ENCODE assay signal across 9 cellular contexts in the genomic region with DNA sequence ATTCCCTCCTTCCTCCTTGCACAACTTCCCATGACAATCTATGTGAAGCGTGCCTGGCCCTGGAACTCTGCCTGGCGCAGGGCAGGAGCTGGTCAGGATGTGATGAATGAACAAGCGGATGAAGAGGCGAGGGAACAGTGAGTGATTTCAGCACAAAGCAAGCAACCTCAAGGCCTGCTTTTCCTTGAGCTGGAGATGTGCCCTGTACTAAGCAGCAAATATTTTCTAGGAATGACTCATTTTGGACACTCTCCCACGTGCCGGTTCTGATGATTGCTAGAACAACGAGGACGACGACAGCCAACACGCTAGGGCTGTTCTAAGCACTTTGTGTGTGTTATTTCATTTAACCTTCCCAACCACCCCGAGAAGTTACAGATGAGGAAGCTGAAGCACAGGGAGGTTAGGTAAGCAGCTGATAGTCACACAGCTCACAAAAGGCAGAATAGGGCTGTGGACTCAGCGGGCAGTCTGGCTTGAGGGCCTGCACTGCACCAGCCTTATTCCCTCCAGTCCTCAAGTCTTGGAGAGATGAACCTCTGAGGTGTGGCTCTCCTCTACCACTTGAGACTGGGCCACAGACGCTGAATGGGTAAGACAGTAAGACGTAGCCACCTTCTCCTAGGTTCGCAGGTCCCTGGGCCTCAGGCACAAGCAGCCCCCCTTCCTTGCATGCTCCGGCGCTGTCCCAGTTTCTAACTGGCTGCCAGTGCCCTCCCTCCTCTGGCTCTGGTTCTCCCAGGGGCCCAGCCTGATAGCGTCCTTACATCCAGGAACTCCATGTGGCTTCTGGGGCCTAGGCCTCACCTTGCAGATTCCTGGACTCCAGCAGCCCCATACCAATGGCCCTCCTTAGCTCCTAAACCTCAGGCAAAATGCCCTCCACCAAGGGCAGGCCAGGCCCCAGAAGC. TPM values are rescaled to one million over a fixed set of nuclear protein-coding genes. Genes with fewer than 3 reads are reported as not detected.
A peak's percentile ranks its signal among the peaks of the same experiment; 100 is the strongest.
DNase-seq lines count a peak whose midpoint lies in the region; ATAC-seq, FAIRE-seq and TF ChIP-seq lines count a peak whose summit lies in the region.
"Had no signal": no experiment of that assay in that cellular context is flagged by ENCODE, and none has a peak within 500 bp of the region (broad histone marks: within the 10 kb centered on the region; RNA-seq: fewer than 3 reads in every experiment).

No MANE protein-coding gene starts in this region.

- H3K27ac Mint-ChIP-seq in naive thymus-derived CD4-positive, alpha-beta T cell: peak overlapping the region in 7 of 9 donors; percentile 58 to 78 (median 70)

- no peak for TF ChIP-seq CTCF in epithelial cell of proximal tubule (conservative IDR thresholded peaks at IDR 0.05; ENCODE audit: low read depth, low read length)

- H3K4me1 Mint-ChIP-seq in naive thymus-derived CD4-positive, alpha-beta T cell: peaks cover 13 to 29% (median 26%) of the 10 kb centered on the region in 7 donors

- no peaks in the 10 kb centered on the region for H3K27me3 ChIP-seq in naive thymus-derived CD4-positive, alpha-beta T cell (ENCODE audit: control insufficient read depth in 2 of 2, insufficient read depth in 2 of 2, low read length in 2 of 2)

- H3K36me3 ChIP-seq in naive thymus-derived CD4-positive, alpha-beta T cell (ENCODE audit: control insufficient read depth in 2 of 3, insufficient read depth in 3 of 3, low read length in 3 of 3): no peaks in the 10 kb centered on the region

- H3K36me3 Mint-ChIP-seq in naive thymus-derived CD4-positive, alpha-beta T cell: peaks cover 0 to 4% (median 0%) of the 10 kb centered on the region in 5 donors

- ATAC-seq in naive thymus-derived CD4-positive, alpha-beta T cell: no peak
- no peak for ATAC-seq in HG03469 (IDR thresholded peaks at IDR 0.05; ENCODE audit: unreplicated experiment)

- POLR2A ChIA-PET in naive thymus-derived CD4-positive, alpha-beta T cell (lab: Charles Lee): interaction anchor here (2.0 kb wide), 1 partner anchor 59 kb away, joined by 12 read pairs; the partner anchor contains the start of gene YKT6

- peaks cover 0 to 1% (median 0%) of the 10 kb centered on the region in 11 donors for H3K9me3 Mint-ChIP-seq in naive thymus-derived CD4-positive, alpha-beta T cell

- intact Hi-C loops in naive thymus-derived CD4-positive, alpha-beta T cell (cut with micrococcal nuclease): loop anchor here in 1 of 2 donors (5.0 kb wide), 2 partner anchors 217 to 587 kb away; partner anchors contain the start of gene H2AZ2

- FAIRE-seq in frontal cortex (lab: Jason Lieb, UNC): no peak

- peak overlapping the region in 2 of 10 donors; percentile 25 to 45 for H3K4me3 Mint-ChIP-seq in naive thymus-derived CD4-positive, alpha-beta T cell

- DNase-seq in Ammon's horn (ENCODE audit: low spot score): peak; percentile 70
- DNase-seq in RPMI7951 (ENCODE audit: low read depth): peak; percentile 99
- peak; percentile 23 for DNase-seq in epithelial cell of proximal tubule (ENCODE audit: low read depth)
- no peak for DNase-seq in naive thymus-derived CD4-positive, alpha-beta T cell
- no peak for DNase-seq in frontal cortex (ENCODE audit: low spot score in 2 of 2)
- no peak for DNase-seq in stimulated activated CD4-positive, alpha-beta T cell treated with anti-CD3 and anti-CD28 coated beads, Interleukin-4, amount 100 ng/mL, for 4 hours
- no peak for DNase-seq in SKM-1 (lab: John Stamatoyannopoulos, UW; ENCODE audit: unreplicated experiment)
- DNase-seq: NCI-H2107 had no signal

- H3K9me3 ChIP-seq in naive thymus-derived CD4-positive, alpha-beta T cell (ENCODE audit: control insufficient read depth in 2 of 3, low read length in 3 of 3): no peaks in the 10 kb centered on the region

- peaks cover 17 to 20% of the 10 kb centered on the region in 2 donors for H3K4me1 ChIP-seq in naive thymus-derived CD4-positive, alpha-beta T cell (ENCODE audit: control insufficient read depth in 2 of 2, insufficient read depth in 2 of 2, low read length in 2 of 2)

- H3K4me3 ChIP-seq in epithelial cell of proximal tubule (ENCODE audit: low read depth, low read length): no peak overlapping the region
- H3K4me3 ChIP-seq in naive thymus-derived CD4-positive, alpha-beta T cell (ENCODE audit: low read length): no peak overlapping the region

- CTCF ChIA-PET in naive thymus-derived CD4-positive, alpha-beta T cell (lab: Charles Lee): no interaction called here

- no peaks in the 10 kb centered on the region for H3K27me3 Mint-ChIP-seq in naive thymus-derived CD4-positive, alpha-beta T cell

- H3K27ac ChIP-seq in naive thymus-derived CD4-positive, alpha-beta T cell (ENCODE audit: low read depth, low read length): no peak overlapping the region

RNA-seq across cellular contexts. Expression of gene YKT6, which starts 59.0 kb away (rescaled TPM):
- 118 and 143 TPM in 2 replicates for total RNA-seq in RPMI7951 (2014; rRNA removed; shearing (Covaris generic))
- total RNA-seq in epithelial cell of proximal tubule (79.3 and 111 TPM in 2 replicates), frontal cortex (53.0 TPM)
- total RNA-seq in naive thymus-derived CD4-positive, alpha-beta T cell: 10 to 100 TPM; 58.1 to 80.9 (median 62.3) TPM
- polyA plus RNA-seq in naive thymus-derived CD4-positive, alpha-beta T cell: 10 to 100 TPM; 32.6 to 38.8 TPM

Comparison
In these comparisons a context has a peak if more than half of its experiments do, and no peak if none do; other contexts are left out.
1. DNase-seq: peak in Ammon's horn (single experiment), RPMI7951 (single experiment) and epithelial cell of proximal tubule (single experiment); none in naive thymus-derived CD4-positive, alpha-beta T cell (0 of 9), frontal cortex (0 of 2), stimulated activated CD4-positive, alpha-beta T cell treated with anti-CD3 and anti-CD28 coated beads, Interleukin-4, amount 100 ng/mL, for 4 hours (0 of 2) and SKM-1 (single experiment).